In genomic region chr14:91315844-91316267, GRCh38 we compare ENCODE assay signal across 1 cellular context.
TF ChIP-seq lines count a peak whose summit lies in the region.

No MANE protein-coding gene starts in this region.

TF ChIP-seq in GM12878, 131 proteins besides CTCF, POLR2A, EP300 and RAD21 (continued from another document and continues in another):
- TF ChIP-seq, protein P1, sequence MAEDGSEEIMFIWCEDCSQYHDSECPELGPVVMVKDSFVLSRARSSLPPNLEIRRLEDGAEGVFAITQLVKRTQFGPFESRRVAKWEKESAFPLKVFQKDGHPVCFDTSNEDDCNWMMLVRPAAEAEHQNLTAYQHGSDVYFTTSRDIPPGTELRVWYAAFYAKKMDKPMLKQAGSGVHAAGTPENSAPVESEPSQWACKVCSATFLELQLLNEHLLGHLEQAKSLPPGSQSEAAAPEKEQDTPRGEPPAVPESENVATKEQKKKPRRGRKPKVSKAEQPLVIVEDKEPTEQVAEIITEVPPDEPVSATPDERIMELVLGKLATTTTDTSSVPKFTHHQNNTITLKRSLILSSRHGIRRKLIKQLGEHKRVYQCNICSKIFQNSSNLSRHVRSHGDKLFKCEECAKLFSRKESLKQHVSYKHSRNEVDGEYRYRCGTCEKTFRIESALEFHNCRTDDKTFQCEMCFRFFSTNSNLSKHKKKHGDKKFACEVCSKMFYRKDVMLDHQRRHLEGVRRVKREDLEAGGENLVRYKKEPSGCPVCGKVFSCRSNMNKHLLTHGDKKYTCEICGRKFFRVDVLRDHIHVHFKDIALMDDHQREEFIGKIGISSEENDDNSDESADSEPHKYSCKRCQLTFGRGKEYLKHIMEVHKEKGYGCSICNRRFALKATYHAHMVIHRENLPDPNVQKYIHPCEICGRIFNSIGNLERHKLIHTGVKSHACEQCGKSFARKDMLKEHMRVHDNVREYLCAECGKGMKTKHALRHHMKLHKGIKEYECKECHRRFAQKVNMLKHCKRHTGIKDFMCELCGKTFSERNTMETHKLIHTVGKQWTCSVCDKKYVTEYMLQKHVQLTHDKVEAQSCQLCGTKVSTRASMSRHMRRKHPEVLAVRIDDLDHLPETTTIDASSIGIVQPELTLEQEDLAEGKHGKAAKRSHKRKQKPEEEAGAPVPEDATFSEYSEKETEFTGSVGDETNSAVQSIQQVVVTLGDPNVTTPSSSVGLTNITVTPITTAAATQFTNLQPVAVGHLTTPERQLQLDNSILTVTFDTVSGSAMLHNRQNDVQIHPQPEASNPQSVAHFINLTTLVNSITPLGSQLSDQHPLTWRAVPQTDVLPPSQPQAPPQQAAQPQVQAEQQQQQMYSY (CRISPR knock-in tag; IDR thresholded peaks at IDR 0.05): no peak
- TF ChIP-seq EGR1 (IDR thresholded peaks at IDR 0.05; ENCODE audit: borderline replicate concordance in 1 of 2, low read depth in 2 of 2, low read length in 2 of 2) (no peak), MYC (IDR thresholded peaks at IDR 0.05; ENCODE audit: insufficient read depth, insufficient read length, insufficient replicate concordance, low read length, severe bottlenecking) (peak; percentile 86), STAT3 (IDR thresholded peaks at IDR 0.05; ENCODE audit: low read depth, low read length) (no peak), SIN3A (IDR thresholded peaks at IDR 0.05; ENCODE audit: low read depth, low read length) (peak; percentile 76; the same call in 1 of the 2 replicates), JUNB (IDR thresholded peaks at IDR 0.05) (peak; percentile 88), IRF4 (IDR thresholded peaks at IDR 0.05; ENCODE audit: low read depth, low read length) (peak; percentile 66; the same call in 1 of the 2 replicates), POLR2AphosphoS5 (IDR thresholded peaks at IDR 0.05; ENCODE audit: low read length) (peak; percentile 69; the same call in 1 of the 2 replicates), RAD51 (IDR thresholded peaks at IDR 0.05) (no peak), HDAC2 (IDR thresholded peaks at IDR 0.05) (no peak), POLR2AphosphoS2 (IDR thresholded peaks at IDR 0.05; ENCODE audit: low read depth, low read length) (no peak), ZNF687 (IDR thresholded peaks at IDR 0.05) (peak; percentile 89), ESRRA (IDR thresholded peaks at IDR 0.05; ENCODE audit: low read length) (no peak), RBBP5 (conservative IDR thresholded peaks at IDR 0.05) (no peak), DPF2 (IDR thresholded peaks at IDR 0.05) (peak; percentile 51; the same call in 1 of the 2 replicates), ZBTB11 (CRISPR knock-in tag; IDR thresholded peaks at IDR 0.05) (no peak)
- TF ChIP-seq, protein P2, sequence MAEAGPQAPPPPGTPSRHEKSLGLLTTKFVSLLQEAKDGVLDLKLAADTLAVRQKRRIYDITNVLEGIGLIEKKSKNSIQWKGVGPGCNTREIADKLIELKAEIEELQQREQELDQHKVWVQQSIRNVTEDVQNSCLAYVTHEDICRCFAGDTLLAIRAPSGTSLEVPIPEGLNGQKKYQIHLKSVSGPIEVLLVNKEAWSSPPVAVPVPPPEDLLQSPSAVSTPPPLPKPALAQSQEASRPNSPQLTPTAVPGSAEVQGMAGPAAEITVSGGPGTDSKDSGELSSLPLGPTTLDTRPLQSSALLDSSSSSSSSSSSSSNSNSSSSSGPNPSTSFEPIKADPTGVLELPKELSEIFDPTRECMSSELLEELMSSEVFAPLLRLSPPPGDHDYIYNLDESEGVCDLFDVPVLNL (IDR thresholded peaks at IDR 0.05; ENCODE audit: low read depth, low read length): no peak
- TF ChIP-seq, protein P3, sequence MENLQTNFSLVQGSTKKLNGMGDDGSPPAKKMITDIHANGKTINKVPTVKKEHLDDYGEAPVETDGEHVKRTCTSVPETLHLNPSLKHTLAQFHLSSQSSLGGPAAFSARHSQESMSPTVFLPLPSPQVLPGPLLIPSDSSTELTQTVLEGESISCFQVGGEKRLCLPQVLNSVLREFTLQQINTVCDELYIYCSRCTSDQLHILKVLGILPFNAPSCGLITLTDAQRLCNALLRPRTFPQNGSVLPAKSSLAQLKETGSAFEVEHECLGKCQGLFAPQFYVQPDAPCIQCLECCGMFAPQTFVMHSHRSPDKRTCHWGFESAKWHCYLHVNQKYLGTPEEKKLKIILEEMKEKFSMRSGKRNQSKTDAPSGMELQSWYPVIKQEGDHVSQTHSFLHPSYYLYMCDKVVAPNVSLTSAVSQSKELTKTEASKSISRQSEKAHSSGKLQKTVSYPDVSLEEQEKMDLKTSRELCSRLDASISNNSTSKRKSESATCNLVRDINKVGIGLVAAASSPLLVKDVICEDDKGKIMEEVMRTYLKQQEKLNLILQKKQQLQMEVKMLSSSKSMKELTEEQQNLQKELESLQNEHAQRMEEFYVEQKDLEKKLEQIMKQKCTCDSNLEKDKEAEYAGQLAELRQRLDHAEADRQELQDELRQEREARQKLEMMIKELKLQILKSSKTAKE (IDR thresholded peaks at IDR 0.05; ENCODE audit: low read depth, poor library complexity, severe bottlenecking): peak; percentile 54
- TF ChIP-seq, protein P4, sequence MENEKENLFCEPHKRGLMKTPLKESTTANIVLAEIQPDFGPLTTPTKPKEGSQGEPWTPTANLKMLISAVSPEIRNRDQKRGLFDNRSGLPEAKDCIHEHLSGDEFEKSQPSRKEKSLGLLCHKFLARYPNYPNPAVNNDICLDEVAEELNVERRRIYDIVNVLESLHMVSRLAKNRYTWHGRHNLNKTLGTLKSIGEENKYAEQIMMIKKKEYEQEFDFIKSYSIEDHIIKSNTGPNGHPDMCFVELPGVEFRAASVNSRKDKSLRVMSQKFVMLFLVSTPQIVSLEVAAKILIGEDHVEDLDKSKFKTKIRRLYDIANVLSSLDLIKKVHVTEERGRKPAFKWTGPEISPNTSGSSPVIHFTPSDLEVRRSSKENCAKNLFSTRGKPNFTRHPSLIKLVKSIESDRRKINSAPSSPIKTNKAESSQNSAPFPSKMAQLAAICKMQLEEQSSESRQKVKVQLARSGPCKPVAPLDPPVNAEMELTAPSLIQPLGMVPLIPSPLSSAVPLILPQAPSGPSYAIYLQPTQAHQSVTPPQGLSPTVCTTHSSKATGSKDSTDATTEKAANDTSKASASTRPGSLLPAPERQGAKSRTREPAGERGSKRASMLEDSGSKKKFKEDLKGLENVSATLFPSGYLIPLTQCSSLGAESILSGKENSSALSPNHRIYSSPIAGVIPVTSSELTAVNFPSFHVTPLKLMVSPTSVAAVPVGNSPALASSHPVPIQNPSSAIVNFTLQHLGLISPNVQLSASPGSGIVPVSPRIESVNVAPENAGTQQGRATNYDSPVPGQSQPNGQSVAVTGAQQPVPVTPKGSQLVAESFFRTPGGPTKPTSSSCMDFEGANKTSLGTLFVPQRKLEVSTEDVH (IDR thresholded peaks at IDR 0.05; ENCODE audit: low read depth, partially characterized antibody): no peak
- TF ChIP-seq, protein P5, sequence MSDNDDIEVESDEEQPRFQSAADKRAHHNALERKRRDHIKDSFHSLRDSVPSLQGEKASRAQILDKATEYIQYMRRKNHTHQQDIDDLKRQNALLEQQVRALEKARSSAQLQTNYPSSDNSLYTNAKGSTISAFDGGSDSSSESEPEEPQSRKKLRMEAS (IDR thresholded peaks at IDR 0.05; ENCODE audit: low read depth, low read length): peak; percentile 86
- TF ChIP-seq, protein P6, sequence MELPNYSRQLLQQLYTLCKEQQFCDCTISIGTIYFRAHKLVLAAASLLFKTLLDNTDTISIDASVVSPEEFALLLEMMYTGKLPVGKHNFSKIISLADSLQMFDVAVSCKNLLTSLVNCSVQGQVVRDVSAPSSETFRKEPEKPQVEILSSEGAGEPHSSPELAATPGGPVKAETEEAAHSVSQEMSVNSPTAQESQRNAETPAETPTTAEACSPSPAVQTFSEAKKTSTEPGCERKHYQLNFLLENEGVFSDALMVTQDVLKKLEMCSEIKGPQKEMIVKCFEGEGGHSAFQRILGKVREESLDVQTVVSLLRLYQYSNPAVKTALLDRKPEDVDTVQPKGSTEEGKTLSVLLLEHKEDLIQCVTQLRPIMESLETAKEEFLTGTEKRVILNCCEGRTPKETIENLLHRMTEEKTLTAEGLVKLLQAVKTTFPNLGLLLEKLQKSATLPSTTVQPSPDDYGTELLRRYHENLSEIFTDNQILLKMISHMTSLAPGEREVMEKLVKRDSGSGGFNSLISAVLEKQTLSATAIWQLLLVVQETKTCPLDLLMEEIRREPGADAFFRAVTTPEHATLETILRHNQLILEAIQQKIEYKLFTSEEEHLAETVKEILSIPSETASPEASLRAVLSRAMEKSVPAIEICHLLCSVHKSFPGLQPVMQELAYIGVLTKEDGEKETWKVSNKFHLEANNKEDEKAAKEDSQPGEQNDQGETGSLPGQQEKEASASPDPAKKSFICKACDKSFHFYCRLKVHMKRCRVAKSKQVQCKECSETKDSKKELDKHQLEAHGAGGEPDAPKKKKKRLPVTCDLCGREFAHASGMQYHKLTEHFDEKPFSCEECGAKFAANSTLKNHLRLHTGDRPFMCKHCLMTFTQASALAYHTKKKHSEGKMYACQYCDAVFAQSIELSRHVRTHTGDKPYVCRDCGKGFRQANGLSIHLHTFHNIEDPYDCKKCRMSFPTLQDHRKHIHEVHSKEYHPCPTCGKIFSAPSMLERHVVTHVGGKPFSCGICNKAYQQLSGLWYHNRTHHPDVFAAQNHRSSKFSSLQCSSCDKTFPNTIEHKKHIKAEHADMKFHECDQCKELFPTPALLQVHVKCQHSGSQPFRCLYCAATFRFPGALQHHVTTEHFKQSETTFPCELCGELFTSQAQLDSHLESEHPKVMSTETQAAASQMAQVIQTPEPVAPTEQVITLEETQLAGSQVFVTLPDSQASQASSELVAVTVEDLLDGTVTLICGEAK (IDR thresholded peaks at IDR 0.05; ENCODE audit: borderline replicate concordance): peak; percentile 59; the same call in 1 of the 2 replicates
- TF ChIP-seq, protein P7, sequence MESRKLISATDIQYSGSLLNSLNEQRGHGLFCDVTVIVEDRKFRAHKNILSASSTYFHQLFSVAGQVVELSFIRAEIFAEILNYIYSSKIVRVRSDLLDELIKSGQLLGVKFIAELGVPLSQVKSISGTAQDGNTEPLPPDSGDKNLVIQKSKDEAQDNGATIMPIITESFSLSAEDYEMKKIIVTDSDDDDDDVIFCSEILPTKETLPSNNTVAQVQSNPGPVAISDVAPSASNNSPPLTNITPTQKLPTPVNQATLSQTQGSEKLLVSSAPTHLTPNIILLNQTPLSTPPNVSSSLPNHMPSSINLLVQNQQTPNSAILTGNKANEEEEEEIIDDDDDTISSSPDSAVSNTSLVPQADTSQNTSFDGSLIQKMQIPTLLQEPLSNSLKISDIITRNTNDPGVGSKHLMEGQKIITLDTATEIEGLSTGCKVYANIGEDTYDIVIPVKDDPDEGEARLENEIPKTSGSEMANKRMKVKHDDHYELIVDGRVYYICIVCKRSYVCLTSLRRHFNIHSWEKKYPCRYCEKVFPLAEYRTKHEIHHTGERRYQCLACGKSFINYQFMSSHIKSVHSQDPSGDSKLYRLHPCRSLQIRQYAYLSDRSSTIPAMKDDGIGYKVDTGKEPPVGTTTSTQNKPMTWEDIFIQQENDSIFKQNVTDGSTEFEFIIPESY (IDR thresholded peaks at IDR 0.05): no peak
